Comparison of ENCODE assay signal across 18 cellular contexts in the genomic region with DNA sequence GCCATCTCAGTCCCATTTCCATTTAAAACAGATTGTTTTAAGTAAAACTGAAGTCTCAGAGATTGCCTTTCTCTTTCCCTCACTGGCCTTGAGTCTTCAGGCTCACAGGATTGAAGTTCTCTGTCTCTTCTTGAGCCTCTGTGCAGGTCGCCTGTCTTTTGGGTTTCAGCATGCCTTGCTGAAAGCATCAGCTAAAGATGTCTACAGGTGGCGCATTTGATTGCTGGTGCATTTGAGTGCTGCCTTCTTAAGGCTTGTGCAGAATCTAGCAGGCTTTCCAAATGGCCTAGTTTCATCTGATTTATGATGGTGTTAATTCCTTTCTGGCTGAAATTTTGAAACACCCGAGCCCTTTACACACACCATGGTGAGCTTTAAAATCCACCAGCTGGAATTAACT.
"Had no signal": no experiment of that assay in that cellular context is flagged by ENCODE, and none has a peak within 500 bp of the region (broad histone marks: within the 10 kb centered on the region; RNA-seq: fewer than 3 reads in every experiment).

No MANE protein-coding gene starts in this region.

- ATAC-seq: left lung; naive thymus-derived CD4-positive, alpha-beta T cell; T-helper 17 cell had no signal

- H3K27me3 ChIP-seq: left lung, upper lobe of left lung had no signal

- H3K4me1 ChIP-seq: left lung, upper lobe of left lung had no signal

- H3K4me3 ChIP-seq: left lung, lung, thoracic aorta, upper lobe of left lung had no signal

- DNase-seq: activated CD4-positive, alpha-beta memory T cell treated with anti-CD3 and anti-CD28 coated beads for 36 hours; activated CD4-positive, alpha-beta T cell treated with anti-CD3 and anti-CD28 coated beads for 4 hours; activated CD4-positive, CD25-positive, alpha-beta regulatory T cell; activated naive CD4-positive, alpha-beta T cell treated with anti-CD3 and anti-CD28 coated beads, Interleukin-2, amount 50 U/mL, for 16 hours; activated T-cell treated with anti-CD3 and anti-CD28 coated beads, Interleukin-2, amount 50 U/mL, for 48 hours; aorta; effector CD8-positive, alpha-beta T cell; foreskin melanocyte; kidney glomerular epithelial cell; left lung; naive thymus-derived CD4-positive, alpha-beta T cell; posterior cingulate gyrus; stimulated activated CD4-positive, alpha-beta T cell treated with anti-CD3 and anti-CD28 coated beads, Interleukin-2, amount 100 ng/mL, for 48 hours; stimulated activated naive CD4-positive, alpha-beta T cell; T-helper 17 cell; upper lobe of left lung had no signal

- H3K27ac ChIP-seq: left lung, thoracic aorta, upper lobe of left lung had no signal

- H3K9me3 ChIP-seq: left lung, thoracic aorta, upper lobe of left lung had no signal

- H3K36me3 ChIP-seq: left lung, thoracic aorta, upper lobe of left lung had no signal
